1 cellular context compared by ENCODE assay signal in the genomic region with DNA sequence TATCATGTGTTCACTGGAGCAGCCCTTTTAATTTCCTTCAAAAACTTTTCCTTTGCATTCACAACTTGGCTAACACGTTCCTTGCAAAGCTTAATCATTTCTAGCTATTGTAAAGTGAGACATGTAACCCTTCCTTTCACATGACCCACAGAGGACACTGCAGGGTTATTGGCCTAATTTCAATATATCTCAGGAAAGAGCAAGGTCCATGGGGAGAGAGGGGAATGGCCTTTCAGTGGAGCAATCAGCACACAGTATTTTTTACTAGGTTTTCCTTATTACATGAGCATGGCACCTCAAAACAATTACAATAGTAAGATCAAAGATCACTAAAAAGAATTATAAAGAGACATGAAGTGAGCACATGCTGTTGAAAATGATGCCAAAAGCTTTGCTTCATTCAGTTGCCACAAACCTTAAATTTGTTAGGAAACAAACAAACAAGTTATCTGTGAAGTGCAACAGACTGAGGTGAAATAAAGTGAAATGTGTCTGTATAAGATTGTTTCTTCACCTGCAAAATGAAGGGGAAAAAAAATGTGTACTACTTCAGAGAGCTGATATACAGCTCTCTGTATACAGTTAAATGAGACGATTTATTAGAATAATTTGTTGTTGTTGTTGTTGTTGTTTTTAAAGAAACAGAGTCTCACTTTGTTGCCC.
TF ChIP-seq lines count a peak whose summit lies in the region.

No MANE protein-coding gene starts in this region.

TF ChIP-seq in HepG2, 621 proteins besides CTCF, POLR2A, EP300 and RAD21 (continued from another document):
- TF ChIP-seq, protein P1, sequence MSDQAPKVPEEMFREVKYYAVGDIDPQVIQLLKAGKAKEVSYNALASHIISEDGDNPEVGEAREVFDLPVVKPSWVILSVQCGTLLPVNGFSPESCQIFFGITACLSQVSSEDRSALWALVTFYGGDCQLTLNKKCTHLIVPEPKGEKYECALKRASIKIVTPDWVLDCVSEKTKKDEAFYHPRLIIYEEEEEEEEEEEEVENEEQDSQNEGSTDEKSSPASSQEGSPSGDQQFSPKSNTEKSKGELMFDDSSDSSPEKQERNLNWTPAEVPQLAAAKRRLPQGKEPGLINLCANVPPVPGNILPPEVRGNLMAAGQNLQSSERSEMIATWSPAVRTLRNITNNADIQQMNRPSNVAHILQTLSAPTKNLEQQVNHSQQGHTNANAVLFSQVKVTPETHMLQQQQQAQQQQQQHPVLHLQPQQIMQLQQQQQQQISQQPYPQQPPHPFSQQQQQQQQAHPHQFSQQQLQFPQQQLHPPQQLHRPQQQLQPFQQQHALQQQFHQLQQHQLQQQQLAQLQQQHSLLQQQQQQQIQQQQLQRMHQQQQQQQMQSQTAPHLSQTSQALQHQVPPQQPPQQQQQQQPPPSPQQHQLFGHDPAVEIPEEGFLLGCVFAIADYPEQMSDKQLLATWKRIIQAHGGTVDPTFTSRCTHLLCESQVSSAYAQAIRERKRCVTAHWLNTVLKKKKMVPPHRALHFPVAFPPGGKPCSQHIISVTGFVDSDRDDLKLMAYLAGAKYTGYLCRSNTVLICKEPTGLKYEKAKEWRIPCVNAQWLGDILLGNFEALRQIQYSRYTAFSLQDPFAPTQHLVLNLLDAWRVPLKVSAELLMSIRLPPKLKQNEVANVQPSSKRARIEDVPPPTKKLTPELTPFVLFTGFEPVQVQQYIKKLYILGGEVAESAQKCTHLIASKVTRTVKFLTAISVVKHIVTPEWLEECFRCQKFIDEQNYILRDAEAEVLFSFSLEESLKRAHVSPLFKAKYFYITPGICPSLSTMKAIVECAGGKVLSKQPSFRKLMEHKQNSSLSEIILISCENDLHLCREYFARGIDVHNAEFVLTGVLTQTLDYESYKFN (CRISPR knock-in tag; conservative IDR thresholded peaks at IDR 0.05): peak; percentile 92
- TF ChIP-seq, protein P2, sequence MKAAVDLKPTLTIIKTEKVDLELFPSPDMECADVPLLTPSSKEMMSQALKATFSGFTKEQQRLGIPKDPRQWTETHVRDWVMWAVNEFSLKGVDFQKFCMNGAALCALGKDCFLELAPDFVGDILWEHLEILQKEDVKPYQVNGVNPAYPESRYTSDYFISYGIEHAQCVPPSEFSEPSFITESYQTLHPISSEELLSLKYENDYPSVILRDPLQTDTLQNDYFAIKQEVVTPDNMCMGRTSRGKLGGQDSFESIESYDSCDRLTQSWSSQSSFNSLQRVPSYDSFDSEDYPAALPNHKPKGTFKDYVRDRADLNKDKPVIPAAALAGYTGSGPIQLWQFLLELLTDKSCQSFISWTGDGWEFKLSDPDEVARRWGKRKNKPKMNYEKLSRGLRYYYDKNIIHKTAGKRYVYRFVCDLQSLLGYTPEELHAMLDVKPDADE (CRISPR knock-in tag; IDR thresholded peaks at IDR 0.05): no peak
- no peak for TF ChIP-seq ARNT (IDR thresholded peaks at IDR 0.05)
- TF ChIP-seq ZBTB38 (CRISPR knock-in tag; IDR thresholded peaks at IDR 0.05): no peak
- no peak; the same call in 1 of the 2 replicates for TF ChIP-seq ZNF331 (CRISPR knock-in tag; IDR thresholded peaks at IDR 0.05)
- 0 out of 2 replicates have a peak, but pooled peaks have one; percentile 44 for TF ChIP-seq MXD4 (CRISPR knock-in tag; IDR thresholded peaks at IDR 0.05)
- no peak for TF ChIP-seq ZNF451 (CRISPR knock-in tag; IDR thresholded peaks at IDR 0.05)
- TF ChIP-seq, protein P3, sequence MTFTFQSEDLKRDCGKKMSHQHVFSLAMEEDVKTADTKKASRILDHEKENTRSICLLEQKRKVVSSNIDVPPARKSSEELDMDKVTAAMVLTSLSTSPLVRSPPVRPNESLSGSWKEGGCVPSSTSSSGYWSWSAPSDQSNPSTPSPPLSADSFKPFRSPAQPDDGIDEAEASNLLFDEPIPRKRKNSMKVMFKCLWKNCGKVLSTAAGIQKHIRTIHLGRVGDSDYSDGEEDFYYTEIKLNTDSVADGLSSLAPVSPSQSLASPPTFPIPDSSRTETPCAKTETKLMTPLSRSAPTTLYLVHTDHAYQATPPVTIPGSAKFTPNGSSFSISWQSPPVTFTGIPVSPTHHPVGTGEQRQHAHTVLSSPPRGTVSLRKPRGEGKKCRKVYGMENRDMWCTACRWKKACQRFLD (CRISPR knock-in tag; IDR thresholded peaks at IDR 0.05; ENCODE audit: borderline replicate concordance): no peak
- TF ChIP-seq TOE1 (CRISPR knock-in tag; IDR thresholded peaks at IDR 0.05): peak; percentile 47; the same call in 1 of the 2 replicates
- TF ChIP-seq, protein P4, sequence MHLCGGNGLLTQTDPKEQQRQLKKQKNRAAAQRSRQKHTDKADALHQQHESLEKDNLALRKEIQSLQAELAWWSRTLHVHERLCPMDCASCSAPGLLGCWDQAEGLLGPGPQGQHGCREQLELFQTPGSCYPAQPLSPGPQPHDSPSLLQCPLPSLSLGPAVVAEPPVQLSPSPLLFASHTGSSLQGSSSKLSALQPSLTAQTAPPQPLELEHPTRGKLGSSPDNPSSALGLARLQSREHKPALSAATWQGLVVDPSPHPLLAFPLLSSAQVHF (CRISPR knock-in tag; IDR thresholded peaks at IDR 0.05): no peak
